ENCODE assay signal across 10 cellular contexts in genomic region chr17:74280093-74280513, GRCh38. TPM values are rescaled to one million over a fixed set of nuclear protein-coding genes. Genes with fewer than 3 reads are reported as not detected.
DNase-seq lines count a peak whose midpoint lies in the region; ATAC-seq and TF ChIP-seq lines count a peak whose summit lies in the region.
"Had no signal": no experiment of that assay in that cellular context is flagged by ENCODE, and none has a peak within 500 bp of the region (broad histone marks: within the 10 kb centered on the region; RNA-seq: fewer than 3 reads in every experiment).

No MANE protein-coding gene starts in this region.

- peak overlapping the region; percentile 94 to 99 (median 98) for H3K27ac Mint-ChIP-seq in CD4-positive, CD25-positive, alpha-beta regulatory T cell
- H3K27ac Mint-ChIP-seq in natural killer cell, result peak overlapping the region; percentile 94 to 96

- no peak for TF ChIP-seq CTCF in natural killer cell (IDR thresholded peaks at IDR 0.05)

- H3K27ac ChIP-seq in CD4-positive, CD25-positive, alpha-beta regulatory T cell (ENCODE audit: insufficient read depth, low read length, poor library complexity, severe bottlenecking), result peak overlapping the region; percentile 91

- no peaks in the 10 kb centered on the region for H3K27me3 Mint-ChIP-seq in CD4-positive, CD25-positive, alpha-beta regulatory T cell
- no peaks in the 10 kb centered on the region for H3K27me3 Mint-ChIP-seq in natural killer cell (ENCODE audit: low read depth in 2 of 2)

- H3K36me3 Mint-ChIP-seq in CD4-positive, CD25-positive, alpha-beta regulatory T cell, result peaks cover 5% of the 10 kb centered on the region
- no peaks in the 10 kb centered on the region for H3K36me3 Mint-ChIP-seq in natural killer cell

- no peaks in the 10 kb centered on the region for H3K27me3 ChIP-seq in CD4-positive, CD25-positive, alpha-beta regulatory T cell (ENCODE audit: control insufficient read depth, insufficient read depth, low read length)

- H3K4me3 Mint-ChIP-seq in CD4-positive, CD25-positive, alpha-beta regulatory T cell, result peak overlapping the region; percentile 72 to 88 (median 80)
- H3K4me3 Mint-ChIP-seq in natural killer cell, result peak overlapping the region; percentile 50

- peaks cover 0 to 2% (median 0%) of the 10 kb centered on the region in 7 donors for H3K9me3 Mint-ChIP-seq in CD4-positive, CD25-positive, alpha-beta regulatory T cell
- H3K9me3 Mint-ChIP-seq in natural killer cell, result no peaks in the 10 kb centered on the region

- no peaks in the 10 kb centered on the region for H3K36me3 ChIP-seq in CD4-positive, CD25-positive, alpha-beta regulatory T cell (ENCODE audit: control insufficient read depth, insufficient read depth, low read length)

- H3K4me1 Mint-ChIP-seq in CD4-positive, CD25-positive, alpha-beta regulatory T cell, result peaks cover 10 to 76% (median 39%) of the 10 kb centered on the region in 4 donors
- H3K4me1 Mint-ChIP-seq in natural killer cell, result peaks cover 38 to 45% of the 10 kb centered on the region in 2 donors

- H3K4me3 ChIP-seq in CD4-positive, CD25-positive, alpha-beta regulatory T cell (ENCODE audit: low read depth, low read length), result peak overlapping the region; percentile 32

- intact Hi-C loops in natural killer cell (cut with micrococcal nuclease), result loop anchor here (5.0 kb wide), 1 partner anchor 68 kb away; the partner anchor contains the start of gene TTYH2

- DNase-seq in CD4-positive, CD25-positive, alpha-beta regulatory T cell, result peak; percentile 40 to 96 (median 74)
- peak; percentile 72 for DNase-seq in activated CD8-positive, alpha-beta memory T cell treated with anti-CD3 and anti-CD28 coated beads, Interleukin-2, amount 50 U/mL, for 48 hours
- DNase-seq in natural killer cell, result peak; percentile 60
- DNase-seq in NCI-H1436 treated with DMSO at 0.1 percent for 48 hours (lab: John Stamatoyannopoulos, UW), result no peak
- no peak for DNase-seq in AG08395 (ENCODE audit: low spot score)
- no peak for DNase-seq in globus pallidus (ENCODE audit: low spot score)
- DNase-seq in NAMALWA (ENCODE audit: low spot score), result no peak
- DNase-seq: cerebellar nuclear complex had no signal

- peaks cover 59% of the 10 kb centered on the region for H3K4me1 ChIP-seq in CD4-positive, CD25-positive, alpha-beta regulatory T cell (ENCODE audit: control insufficient read depth, insufficient read depth, low read length, poor library complexity, severe bottlenecking)

- ATAC-seq in CD4-positive, CD25-positive, alpha-beta regulatory T cell (ENCODE audit: low read depth in 2 of 2), result peak; percentile 85 to 89
- ATAC-seq in HG03103 (IDR thresholded peaks at IDR 0.05; ENCODE audit: low read depth, unreplicated experiment), result peak; percentile 78
- peak; percentile 77 to 89 (median 84) for ATAC-seq in natural killer cell
- ATAC-seq: left colon had no signal

- H3K9me3 ChIP-seq in CD4-positive, CD25-positive, alpha-beta regulatory T cell (ENCODE audit: control insufficient read depth in 2 of 2, low read length in 2 of 2), result no peaks in the 10 kb centered on the region

RNA-seq across cellular contexts. Expression of gene DNAI2, which starts 6.1 kb away (rescaled TPM):
- 1.5 TPM for total RNA-seq in CD4-positive, CD25-positive, alpha-beta regulatory T cell
- polyA plus RNA-seq in CD4-positive, CD25-positive, alpha-beta regulatory T cell, result under 1 TPM in 2 of 4 donors, not detected in 2; 0.10 to 0.23 TPM
- total RNA-seq in natural killer cell, result 1 to 10 TPM in 2 of 3 donors, under 1 TPM in 1; 0.35 to 1.8 (median 1.2) TPM
- total RNA-seq: left colon had no signal

RNA-seq across cellular contexts. Expression of gene KIF19, which starts 45.9 kb away (rescaled TPM):
- total RNA-seq in CD4-positive, CD25-positive, alpha-beta regulatory T cell, result 1.8 TPM
- polyA plus RNA-seq in CD4-positive, CD25-positive, alpha-beta regulatory T cell, result 1 to 10 TPM; 1.2 to 1.7 (median 1.3) TPM
- 1 to 10 TPM; 1.7 to 7.1 (median 6.1) TPM for total RNA-seq in natural killer cell

Comparison
In these comparisons a context has a peak if more than half of its experiments do, and no peak if none do; other contexts are left out.
1. DNase-seq: peak in CD4-positive, CD25-positive, alpha-beta regulatory T cell (3 of 3), activated CD8-positive, alpha-beta memory T cell treated with anti-CD3 and anti-CD28 coated beads, Interleukin-2, amount 50 U/mL, for 48 hours (single experiment) and natural killer cell (single experiment); none in NCI-H1436 treated with DMSO at 0.1 percent for 48 hours (single experiment), AG08395 (single experiment), globus pallidus (single experiment) and NAMALWA (single experiment).
2. Peak in every context shown above with its lines, with median percentiles within 50 percentile points of each other: ATAC-seq.